ENCODE assay signal across 26 cellular contexts in genomic region chr5:66710557-66710956, GRCh38.
DNase-seq lines count a peak whose midpoint lies in the region; ATAC-seq, FAIRE-seq and TF ChIP-seq lines count a peak whose summit lies in the region.
"Had no signal": no experiment of that assay in that cellular context is flagged by ENCODE, and none has a peak within 500 bp of the region (broad histone marks: within the 10 kb centered on the region; RNA-seq: fewer than 3 reads in every experiment).

No MANE protein-coding gene starts in this region.

- intact Hi-C loops in MCF 10A (cut with micrococcal nuclease): no loop called here
- intact Hi-C loops in breast epithelium (cut with DNase I; ENCODE audit: low total_unique reads): no loop called here

- H3K4me1 ChIP-seq in breast epithelium: no peaks in the 10 kb centered on the region
- H3K4me1 ChIP-seq: left lung, thyroid gland had no signal

- H3K36me3 ChIP-seq in breast epithelium (no peaks in the 10 kb centered on the region), bronchial epithelial cell (ENCODE audit: control insufficient read depth, insufficient read depth, low read length) (no peaks in the 10 kb centered on the region)
- H3K36me3 ChIP-seq: left lung, thyroid gland had no signal

- DNase-seq in MCF 10A (ENCODE audit: unreplicated experiment) (peak; percentile 49), breast epithelium (ENCODE audit: low spot score in 2 of 2) (no peak), bronchial epithelial cell (ENCODE audit: low read depth) (peak; percentile 47), iris pigment epithelial cell (ENCODE audit: low read depth) (peak; percentile 77), Kasumi-1 (lab: John Stamatoyannopoulos, UW) (no peak), NCI-H69 (lab: John Stamatoyannopoulos, UW) (no peak), NOMO-1 treated with DMSO at 0.1 percent for 48 hours (lab: John Stamatoyannopoulos, UW; ENCODE audit: unreplicated experiment) (no peak)
- DNase-seq in activated naive CD4-positive, alpha-beta T cell treated with anti-CD3 and anti-CD28 coated beads, Interleukin-2, amount 50 U/mL, for 72 hours (ENCODE audit: low spot score in 2 of 2): no peak
- DNase-seq: 8988T; activated CD4-positive, alpha-beta T cell treated with anti-CD3 and anti-CD28 coated beads, Interleukin-2, amount 50 U/mL, for 4 hours; activated naive CD8-positive, alpha-beta T cell treated with anti-CD3 and anti-CD28 coated beads, Interleukin-2, amount 50 U/mL, for 24 hours; GDM1; glutamatergic neuron; midbrain; natural killer cell; NCI-H1436 treated with DMSO at 0.1 percent for 48 hours; NCI-H524 treated with DMSO at 0.1 percent for 48 hours; small intestine; stimulated activated CD4-positive, alpha-beta T cell treated with anti-CD3 and anti-CD28 coated beads, Interleukin-2, amount 100 ng/mL, for 48 hours; stimulated activated naive CD4-positive, alpha-beta T cell; T-helper 9 cell; thyroid gland had no signal

- no peaks in the 10 kb centered on the region for H3K9me3 Mint-ChIP-seq in MCF 10A (ENCODE audit: unreplicated experiment)
- peaks cover 8 to 18% of the 10 kb centered on the region in 2 donors for H3K9me3 Mint-ChIP-seq in activated naive CD4-positive, alpha-beta T cell treated with anti-CD3 and anti-CD28 coated beads, Interleukin-2, amount 50 U/mL, for 72 hours
- H3K9me3 Mint-ChIP-seq: central memory CD8-positive, alpha-beta T cell had no signal

- H3K27me3 ChIP-seq in breast epithelium (no peaks in the 10 kb centered on the region), bronchial epithelial cell (ENCODE audit: control insufficient read depth, insufficient read depth, low read length) (no peaks in the 10 kb centered on the region)
- H3K27me3 ChIP-seq: left lung, thyroid gland had no signal

- no peak overlapping the region for H3K4me3 Mint-ChIP-seq in MCF 10A (ENCODE audit: unreplicated experiment)
- H3K4me3 Mint-ChIP-seq: activated naive CD8-positive, alpha-beta T cell treated with anti-CD3 and anti-CD28 coated beads, Interleukin-2, amount 50 U/mL, for 24 hours; central memory CD8-positive, alpha-beta T cell; natural killer cell; WTC11 had no signal

- no peak for TF ChIP-seq POLR2A in breast epithelium (IDR thresholded peaks at IDR 0.05)

- POLR2A ChIA-PET in MCF 10A (lab: Yijun Ruan, JAX): no interaction called here

- CTCF ChIA-PET in MCF 10A (lab: Yijun Ruan, JAX): no interaction called here

- FAIRE-seq in bronchial epithelial cell (lab: Jason Lieb, UNC): no peak
- FAIRE-seq: small intestine had no signal

- H3K27ac ChIP-seq in breast epithelium: no peak overlapping the region
- H3K27ac ChIP-seq: epithelial cell of prostate, left lung, thyroid gland had no signal

- H3K4me1 Mint-ChIP-seq in MCF 10A (ENCODE audit: insufficient read depth, unreplicated experiment): peaks cover 12% of the 10 kb centered on the region
- H3K4me1 Mint-ChIP-seq: activated naive CD8-positive, alpha-beta T cell treated with anti-CD3 and anti-CD28 coated beads, Interleukin-2, amount 50 U/mL, for 24 hours; central memory CD8-positive, alpha-beta T cell; natural killer cell; WTC11 had no signal

- no peaks in the 10 kb centered on the region for H3K36me3 Mint-ChIP-seq in MCF 10A (ENCODE audit: insufficient read depth, unreplicated experiment)
- H3K36me3 Mint-ChIP-seq in activated naive CD4-positive, alpha-beta T cell treated with anti-CD3 and anti-CD28 coated beads, Interleukin-2, amount 50 U/mL, for 72 hours: peaks cover 0 to 6% of the 10 kb centered on the region in 2 donors
- H3K36me3 Mint-ChIP-seq: natural killer cell had no signal

- H3K9me3 ChIP-seq in breast epithelium: peaks cover 0 to 6% of the 10 kb centered on the region in 2 donors
- H3K9me3 ChIP-seq: thyroid gland had no signal

- BruUV-seq in MCF 10A (replicated peaks; lab: Mats Ljungman, UMichigan): no TSS peak

- no peak overlapping the region for H3K27ac Mint-ChIP-seq in MCF 10A (ENCODE audit: low read depth, unreplicated experiment)
- no peak overlapping the region for H3K27ac Mint-ChIP-seq in activated naive CD4-positive, alpha-beta T cell treated with anti-CD3 and anti-CD28 coated beads, Interleukin-2, amount 50 U/mL, for 72 hours
- H3K27ac Mint-ChIP-seq: activated naive CD8-positive, alpha-beta T cell treated with anti-CD3 and anti-CD28 coated beads, Interleukin-2, amount 50 U/mL, for 24 hours; natural killer cell; WTC11 had no signal

- TF ChIP-seq CTCF in MCF 10A (IDR thresholded peaks at IDR 0.05; ENCODE audit: unreplicated experiment) (no peak), breast epithelium (IDR thresholded peaks at IDR 0.05) (no peak), bronchial epithelial cell (IDR thresholded peaks at IDR 0.05; ENCODE audit: insufficient read depth, low read length, severe bottlenecking) (no peak)

- ATAC-seq in activated naive CD4-positive, alpha-beta T cell treated with anti-CD3 and anti-CD28 coated beads, Interleukin-2, amount 50 U/mL, for 72 hours: no peak
- ATAC-seq: activated naive CD8-positive, alpha-beta T cell treated with anti-CD3 and anti-CD28 coated beads, Interleukin-2, amount 50 U/mL, for 24 hours; left lung; natural killer cell; WTC11 had no signal

- H3K4me3 ChIP-seq in breast epithelium (no peak overlapping the region), bronchial epithelial cell (ENCODE audit: low read depth, low read length) (no peak overlapping the region)
- H3K4me3 ChIP-seq: left lung, thyroid gland had no signal

- H3K27me3 Mint-ChIP-seq in MCF 10A (ENCODE audit: insufficient read depth, unreplicated experiment): no peaks in the 10 kb centered on the region
- H3K27me3 Mint-ChIP-seq: activated naive CD8-positive, alpha-beta T cell treated with anti-CD3 and anti-CD28 coated beads, Interleukin-2, amount 50 U/mL, for 24 hours had no signal

Comparison
In these comparisons a context has a peak if more than half of its experiments do, and no peak if none do; other contexts are left out.
1. DNase-seq: peak in MCF 10A (single experiment), bronchial epithelial cell (single experiment) and iris pigment epithelial cell (single experiment); none in breast epithelium (0 of 2), activated naive CD4-positive, alpha-beta T cell treated with anti-CD3 and anti-CD28 coated beads, Interleukin-2, amount 50 U/mL, for 72 hours (0 of 2), Kasumi-1 (0 of 2), NCI-H69 (single experiment) and NOMO-1 treated with DMSO at 0.1 percent for 48 hours (single experiment).